Comparison of ENCODE assay signal across 17 cellular contexts in the genomic region with DNA sequence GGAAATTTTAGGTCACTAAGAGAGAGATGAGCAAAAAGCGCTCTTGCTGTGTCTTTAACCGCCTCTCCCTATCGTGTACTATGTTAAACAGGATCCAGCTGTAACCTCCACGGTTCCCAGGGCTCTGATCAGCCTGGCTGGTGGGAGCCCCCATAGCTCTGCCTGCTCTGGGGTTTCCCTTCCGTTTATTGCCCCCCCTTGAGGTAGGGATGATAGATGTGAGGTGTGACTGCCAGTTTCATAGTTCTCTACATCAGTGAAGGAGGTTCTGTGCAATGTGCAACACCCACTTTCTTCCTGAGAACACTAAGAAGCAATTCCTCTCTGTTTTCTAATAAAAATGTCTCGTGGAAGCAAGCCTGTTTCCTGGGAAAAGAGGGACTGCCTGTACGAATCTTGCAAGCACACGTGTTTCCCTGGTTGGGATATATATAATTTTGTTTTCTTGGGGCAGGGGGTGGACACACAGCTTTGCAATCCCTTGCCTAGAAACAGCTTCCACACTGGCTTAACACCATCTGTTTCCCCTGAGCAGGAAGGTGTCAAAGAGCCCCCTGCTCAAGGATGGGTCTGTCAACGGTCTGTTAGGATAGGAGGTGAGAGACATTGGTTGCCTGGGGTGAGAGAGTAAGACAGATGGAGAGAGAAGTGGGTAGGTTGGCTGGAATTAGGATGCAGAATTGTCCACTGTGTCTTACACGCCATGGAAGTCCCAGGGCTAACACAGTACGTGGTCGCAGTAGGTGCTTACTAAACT. TPM values are rescaled to one million over a fixed set of nuclear protein-coding genes. Genes with fewer than 3 reads are reported as not detected.
"Had no signal": no experiment of that assay in that cellular context is flagged by ENCODE, and none has a peak within 500 bp of the region (broad histone marks: within the 10 kb centered on the region; RNA-seq: fewer than 3 reads in every experiment).

No MANE protein-coding gene starts in this region.

- H3K36me3 ChIP-seq: tibial artery, vagina had no signal

- H3K9me3 ChIP-seq: body of pancreas, mucosa of descending colon, tibial artery, vagina had no signal

- DNase-seq: activated B cell treated with CpG ODN at 0.5 μM for 24 hours; activated CD4-positive, alpha-beta T cell treated with anti-CD3 and anti-CD28 coated beads, Interleukin-2, amount 10 ng/mL, durations not matched to agents 24 days and 14 days; activated CD8-positive, alpha-beta memory T cell treated with anti-CD3 and anti-CD28 coated beads, Interleukin-2, amount 50 U/mL, for 4 hours; activated CD8-positive, alpha-beta T cell treated with anti-CD3 and anti-CD28 coated beads, Interleukin-2, amount 10 ng/mL, durations not matched to agents 7 days and 5 days; activated gamma-delta T cell; activated T-cell treated with anti-CD3 and anti-CD28 coated beads, Interleukin-2, amount 50 U/mL, for 48 hours; body of pancreas; effector memory CD4-positive, alpha-beta T cell; foreskin keratinocyte; mucosa of descending colon; naive thymus-derived CD4-positive, alpha-beta T cell; T-helper 2 cell; tibial artery had no signal

- FAIRE-seq: TTC549 had no signal

- H3K27me3 ChIP-seq: body of pancreas, foreskin keratinocyte, tibial artery, vagina had no signal

- H3K4me1 ChIP-seq: foreskin keratinocyte had no signal

- ATAC-seq: activated CD8-positive, alpha-beta T cell treated with anti-CD3 and anti-CD28 coated beads, Interleukin-2, amount 10 ng/mL, durations not matched to agents 7 days and 5 days; activated naive CD4-positive, alpha-beta T cell treated with anti-CD3 and anti-CD28 coated beads, Interleukin-2, amount 50 U/mL, for 72 hours; body of pancreas; foreskin keratinocyte; mucosa of descending colon; naive thymus-derived CD4-positive, alpha-beta T cell; stimulated activated effector memory CD8-positive, alpha-beta T cell treated with anti-CD3 and anti-CD28 coated beads, Interleukin-12 subunit alpha, Interleukin-12 subunit beta, amount 100 ng/mL, for 72 hours had no signal

- H3K27ac ChIP-seq: body of pancreas, foreskin keratinocyte, tibial artery, vagina had no signal

- H3K4me3 ChIP-seq: body of pancreas, mucosa of descending colon, tibial artery, vagina had no signal

RNA-seq across cellular contexts. Expression of gene CORO2B, which starts 23.9 kb away (rescaled TPM):
- total RNA-seq: activated CD8-positive, alpha-beta T cell treated with anti-CD3 and anti-CD28 coated beads, Interleukin-2, amount 10 ng/mL, durations not matched to agents 7 days and 5 days had no signal
- polyA plus RNA-seq: naive thymus-derived CD4-positive, alpha-beta T cell had no signal
